15 cellular contexts compared by ENCODE assay signal in genomic region chr5:132179410-132179809, GRCh38. TPM values are rescaled to one million over a fixed set of nuclear protein-coding genes. Genes with fewer than 3 reads are reported as not detected.
DNase-seq lines count a peak whose midpoint lies in the region; ATAC-seq and FAIRE-seq lines count a peak whose summit lies in the region.
"Had no signal": no experiment of that assay in that cellular context is flagged by ENCODE, and none has a peak within 500 bp of the region (broad histone marks: within the 10 kb centered on the region; RNA-seq: fewer than 3 reads in every experiment).

No MANE protein-coding gene starts in this region.

- H3K36me3 Mint-ChIP-seq in activated CD4-positive, alpha-beta T cell treated with anti-CD3 and anti-CD28 coated beads, Interleukin-2, amount 10 ng/mL, durations not matched to agents 24 days and 14 days (ENCODE audit: low read depth), result peaks cover 10% of the 10 kb centered on the region
- H3K36me3 Mint-ChIP-seq in activated T-helper 2 cell treated with anti-CD3 and anti-CD28 coated beads, Interferon-gamma antibody, Interleukin-2, Interleukin-4, amounts not matched to agents 10 μg/mL and 5 μg/mL and 100 μg/mL, durations not matched to agents 14 hours and 24 hours and 36 hours (ENCODE audit: low read depth), result peaks cover 30% of the 10 kb centered on the region
- no peaks in the 10 kb centered on the region for H3K36me3 Mint-ChIP-seq in stimulated activated memory B cell treated with anti-CD40 and anti-IgM and Interleukin-4, amounts not matched to agents 10 μg/mL and 1 μg/mL and 100 μg/mL, for 72 hours
- H3K36me3 Mint-ChIP-seq: IgD-negative memory B cell had no signal

- DNase-seq in activated CD4-positive, alpha-beta T cell treated with anti-CD3 and anti-CD28 coated beads, Interleukin-2, amount 10 ng/mL, durations not matched to agents 24 days and 14 days, result no peak
- no peak for DNase-seq in activated CD4-positive, alpha-beta T cell treated with anti-CD3 and anti-CD28 coated beads for 48 hours
- DNase-seq in activated T-helper 2 cell treated with anti-CD3 and anti-CD28 coated beads, Interferon-gamma antibody, Interleukin-2, Interleukin-4, amounts not matched to agents 10 μg/mL and 5 μg/mL and 100 μg/mL, durations not matched to agents 14 hours and 24 hours and 36 hours (ENCODE audit: low spot score), result no peak
- no peak for DNase-seq in stimulated activated CD4-positive, alpha-beta T cell treated with anti-CD3 and anti-CD28 coated beads, Interleukin-2, amount 100 ng/mL, for 24 hours
- DNase-seq in frontal cortex (ENCODE audit: low spot score in 2 of 2), result no peak
- no peak for DNase-seq in NCI-H82 treated with DMSO at 0.1 percent for 48 hours (lab: John Stamatoyannopoulos, UW; ENCODE audit: unreplicated experiment)
- DNase-seq: activated effector memory CD4-positive, alpha-beta T cell treated with anti-CD3 and anti-CD28 coated beads, Interleukin-2, amount 50 U/mL, for 16 hours; GDM1; NCI-H345; NK-92 treated with Interleukin-12 subunit alpha and Interleukin-12 subunit beta, amount 100 ng/mL, for 24 hours; stimulated activated CD4-positive, alpha-beta T cell treated with anti-CD3 and anti-CD28 coated beads, Interleukin-4, amount 100 ng/mL, for 4 hours had no signal

- peak; percentile 45 for ATAC-seq in HG02981 (IDR thresholded peaks at IDR 0.05; ENCODE audit: unreplicated experiment)
- ATAC-seq in stimulated activated memory B cell treated with anti-CD40 and anti-IgM and Interleukin-4, amounts not matched to agents 10 μg/mL and 1 μg/mL and 100 μg/mL, for 72 hours, result no peak

- peaks cover 5% of the 10 kb centered on the region for H3K9me3 Mint-ChIP-seq in activated CD4-positive, alpha-beta T cell treated with anti-CD3 and anti-CD28 coated beads, Interleukin-2, amount 10 ng/mL, durations not matched to agents 24 days and 14 days
- H3K9me3 Mint-ChIP-seq in activated T-helper 2 cell treated with anti-CD3 and anti-CD28 coated beads, Interferon-gamma antibody, Interleukin-2, Interleukin-4, amounts not matched to agents 10 μg/mL and 5 μg/mL and 100 μg/mL, durations not matched to agents 14 hours and 24 hours and 36 hours, result peaks cover 16% of the 10 kb centered on the region
- peaks cover 3% of the 10 kb centered on the region for H3K9me3 Mint-ChIP-seq in stimulated activated memory B cell treated with anti-CD40 and anti-IgM and Interleukin-4, amounts not matched to agents 10 μg/mL and 1 μg/mL and 100 μg/mL, for 72 hours
- H3K9me3 Mint-ChIP-seq: IgD-negative memory B cell had no signal

- no peaks in the 10 kb centered on the region for H3K27me3 Mint-ChIP-seq in activated CD4-positive, alpha-beta T cell treated with anti-CD3 and anti-CD28 coated beads, Interleukin-2, amount 10 ng/mL, durations not matched to agents 24 days and 14 days
- H3K27me3 Mint-ChIP-seq in activated T-helper 2 cell treated with anti-CD3 and anti-CD28 coated beads, Interferon-gamma antibody, Interleukin-2, Interleukin-4, amounts not matched to agents 10 μg/mL and 5 μg/mL and 100 μg/mL, durations not matched to agents 14 hours and 24 hours and 36 hours (ENCODE audit: low read depth), result no peaks in the 10 kb centered on the region
- H3K27me3 Mint-ChIP-seq in stimulated activated memory B cell treated with anti-CD40 and anti-IgM and Interleukin-4, amounts not matched to agents 10 μg/mL and 1 μg/mL and 100 μg/mL, for 72 hours, result no peaks in the 10 kb centered on the region
- H3K27me3 Mint-ChIP-seq: IgD-negative memory B cell had no signal

- no peak overlapping the region for H3K4me3 Mint-ChIP-seq in activated CD4-positive, alpha-beta T cell treated with anti-CD3 and anti-CD28 coated beads, Interleukin-2, amount 10 ng/mL, durations not matched to agents 24 days and 14 days
- no peak overlapping the region for H3K4me3 Mint-ChIP-seq in activated T-helper 2 cell treated with anti-CD3 and anti-CD28 coated beads, Interferon-gamma antibody, Interleukin-2, Interleukin-4, amounts not matched to agents 10 μg/mL and 5 μg/mL and 100 μg/mL, durations not matched to agents 14 hours and 24 hours and 36 hours (ENCODE audit: low read depth)
- H3K4me3 Mint-ChIP-seq in stimulated activated memory B cell treated with anti-CD40 and anti-IgM and Interleukin-4, amounts not matched to agents 10 μg/mL and 1 μg/mL and 100 μg/mL, for 72 hours, result no peak overlapping the region

- FAIRE-seq in frontal cortex (lab: Jason Lieb, UNC), result no peak

- intact Hi-C loops in activated CD4-positive, alpha-beta T cell treated with anti-CD3 and anti-CD28 coated beads, Interleukin-2, amount 10 ng/mL, durations not matched to agents 24 days and 14 days (cut with micrococcal nuclease), result loop anchor here (1.0 kb wide), 1 partner anchor 115 kb away; no protein-coding TSS in a partner anchor
- intact Hi-C loops in activated T-helper 2 cell treated with anti-CD3 and anti-CD28 coated beads, Interferon-gamma antibody, Interleukin-2, Interleukin-4, amounts not matched to agents 10 μg/mL and 5 μg/mL and 100 μg/mL, durations not matched to agents 14 hours and 24 hours and 36 hours (cut with micrococcal nuclease), result loop anchor here (5.0 kb wide), 3 partner anchors 113 to 458 kb away; partner anchors contain the start of gene SLC22A4

- H3K27ac Mint-ChIP-seq in activated CD4-positive, alpha-beta T cell treated with anti-CD3 and anti-CD28 coated beads, Interleukin-2, amount 10 ng/mL, durations not matched to agents 24 days and 14 days, result peak overlapping the region; percentile 58
- H3K27ac Mint-ChIP-seq in activated T-helper 2 cell treated with anti-CD3 and anti-CD28 coated beads, Interferon-gamma antibody, Interleukin-2, Interleukin-4, amounts not matched to agents 10 μg/mL and 5 μg/mL and 100 μg/mL, durations not matched to agents 14 hours and 24 hours and 36 hours, result peak overlapping the region; percentile 85
- H3K27ac Mint-ChIP-seq in stimulated activated memory B cell treated with anti-CD40 and anti-IgM and Interleukin-4, amounts not matched to agents 10 μg/mL and 1 μg/mL and 100 μg/mL, for 72 hours, result peak overlapping the region; percentile 63
- H3K27ac Mint-ChIP-seq: IgD-negative memory B cell, progenitor cell of endocrine pancreas had no signal

- H3K4me1 Mint-ChIP-seq in activated CD4-positive, alpha-beta T cell treated with anti-CD3 and anti-CD28 coated beads, Interleukin-2, amount 10 ng/mL, durations not matched to agents 24 days and 14 days, result peaks cover 37% of the 10 kb centered on the region
- H3K4me1 Mint-ChIP-seq in activated T-helper 2 cell treated with anti-CD3 and anti-CD28 coated beads, Interferon-gamma antibody, Interleukin-2, Interleukin-4, amounts not matched to agents 10 μg/mL and 5 μg/mL and 100 μg/mL, durations not matched to agents 14 hours and 24 hours and 36 hours (ENCODE audit: low read depth), result peaks cover 44% of the 10 kb centered on the region
- peaks cover 44% of the 10 kb centered on the region for H3K4me1 Mint-ChIP-seq in stimulated activated memory B cell treated with anti-CD40 and anti-IgM and Interleukin-4, amounts not matched to agents 10 μg/mL and 1 μg/mL and 100 μg/mL, for 72 hours

RNA-seq across cellular contexts. Expression of gene P4HA2, which starts 48.2 kb away (rescaled TPM):
- total RNA-seq in activated CD4-positive, alpha-beta T cell treated with anti-CD3 and anti-CD28 coated beads, Interleukin-2, amount 10 ng/mL, durations not matched to agents 24 days and 14 days, result 45.5 and 49.5 TPM in 2 replicates
- total RNA-seq in activated T-helper 2 cell treated with anti-CD3 and anti-CD28 coated beads, Interferon-gamma antibody, Interleukin-2, Interleukin-4, amounts not matched to agents 10 μg/mL and 5 μg/mL and 100 μg/mL, durations not matched to agents 14 hours and 24 hours and 36 hours, result 44.9 and 47.0 TPM in 2 replicates
- 13.9 TPM for total RNA-seq in frontal cortex
